8 cellular contexts compared by ENCODE assay signal in the genomic region with DNA sequence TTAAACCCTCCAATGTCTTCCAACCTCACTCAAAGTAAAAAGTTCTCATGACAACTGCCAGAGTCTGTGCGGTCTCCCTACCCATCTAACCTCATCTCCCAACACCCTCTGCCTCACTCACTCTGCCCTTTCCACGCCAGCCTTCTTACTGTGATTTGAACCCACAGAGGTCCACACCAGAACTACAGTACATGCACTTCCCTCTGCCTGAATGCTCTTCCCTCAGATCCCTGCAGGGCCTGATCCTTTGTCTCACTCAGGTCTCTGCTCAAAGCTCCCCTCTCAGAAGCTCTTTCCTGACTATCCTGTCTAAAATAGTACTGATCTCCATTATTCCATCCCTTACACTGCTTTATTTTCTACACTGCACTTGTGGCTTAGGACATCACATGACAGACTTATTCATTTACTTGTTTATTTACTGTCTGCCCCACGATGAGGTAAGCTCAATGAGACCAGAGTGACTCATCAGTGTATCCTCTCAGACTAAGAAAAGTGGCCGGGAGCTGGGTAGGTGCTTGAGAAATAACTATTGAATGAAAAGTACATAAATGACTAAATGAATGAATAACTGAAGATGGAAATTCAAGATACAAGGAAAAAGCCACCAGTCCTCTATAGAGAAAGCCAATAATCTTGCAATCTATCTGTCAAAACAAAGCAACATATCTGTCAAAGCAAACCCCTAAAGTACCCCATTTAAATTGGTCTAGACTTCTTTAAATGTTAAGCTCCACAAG. TPM values are rescaled to one million over a fixed set of nuclear protein-coding genes. Genes with fewer than 3 reads are reported as not detected.
DNase-seq lines count a peak whose midpoint lies in the region; ATAC-seq, FAIRE-seq and TF ChIP-seq lines count a peak whose summit lies in the region.

No MANE protein-coding gene starts in this region.

- no peaks in the 10 kb centered on the region for H3K79me2 ChIP-seq in endothelial cell of umbilical vein (ENCODE audit: control insufficient read depth, insufficient read depth, low read length)

- DNase-seq in Daoy (ENCODE audit: low read depth) (peak; percentile 96), SJSA1 (ENCODE audit: low read depth in 1 of 2, low spot score in 2 of 2) (peak; percentile 77 to 85), endothelial cell of umbilical vein (ENCODE audit: low read depth, low spot score) (peak; percentile 96), pulmonary artery endothelial cell (ENCODE audit: low read depth, low spot score) (peak; percentile 88), GM19238 (ENCODE audit: insufficient read length, low spot score) (no peak)

- intact Hi-C loops in endothelial cell of umbilical vein (cut with micrococcal nuclease): loop anchor here (1.0 kb wide), 3 partner anchors 17 to 154 kb away; a partner anchor contains a TSS

- dilution Hi-C loops in endothelial cell of umbilical vein (cut with MboI; ENCODE audit: extremely low pct_ligation_motif_present, low sequenced_read_pairs): no loop called here

- FAIRE-seq in endothelial cell of umbilical vein (lab: Jason Lieb, UNC): peak; percentile 94

- H3K27me3 ChIP-seq in SJSA1 (replicated peaks): no peaks in the 10 kb centered on the region
- no peaks in the 10 kb centered on the region for H3K27me3 ChIP-seq in endothelial cell of umbilical vein (ENCODE audit: control insufficient read depth in 2 of 2, insufficient read depth in 2 of 2, low read length in 2 of 2)

- CTCF ChIA-PET in endothelial cell of umbilical vein (lab: Charles Lee): interaction anchor here (0.6 to 12.7 kb wide), 5 partner anchors 11 to 593 kb away, joined by 3 to 515 read pairs (median 5); a partner anchor contains a TSS

- no peak for TF ChIP-seq CTCF in endothelial cell of umbilical vein (IDR thresholded peaks at IDR 0.05; ENCODE audit: extremely low read depth in 1 of 2, insufficient read depth in 1 of 2, low read depth in 1 of 2, low read length in 2 of 2)

- H3K4me2 ChIP-seq in endothelial cell of umbilical vein (ENCODE audit: insufficient read depth, low read length): peak overlapping the region; percentile 52

- ATAC-seq in HG02870 (IDR thresholded peaks at IDR 0.05; ENCODE audit: unreplicated experiment): peak; percentile 52
- no peak for ATAC-seq in GM21390 (IDR thresholded peaks at IDR 0.05; ENCODE audit: unreplicated experiment)
- ATAC-seq in HG03108 (IDR thresholded peaks at IDR 0.05; ENCODE audit: unreplicated experiment): no peak

- H3K4me1 ChIP-seq in SJSA1 (replicated peaks): peaks cover 47% of the 10 kb centered on the region
- peaks cover 29% of the 10 kb centered on the region for H3K4me1 ChIP-seq in endothelial cell of umbilical vein (ENCODE audit: control insufficient read depth, extremely low read depth, insufficient read depth, low read length)

- POLR2A ChIA-PET in endothelial cell of umbilical vein (lab: Charles Lee): interaction anchor here (1.1 to 2.0 kb wide), 3 partner anchors 12 to 154 kb away, joined by 4 to 7 read pairs (median 6); a partner anchor contains a TSS

- H3K36me3 ChIP-seq in SJSA1 (no peaks in the 10 kb centered on the region; the same call in 1 of the 2 replicates), endothelial cell of umbilical vein (ENCODE audit: control insufficient read depth in 2 of 2, extremely low read depth in 1 of 2, insufficient read depth in 2 of 2, low read length in 2 of 2) (peaks cover 0 to 4% of the 10 kb centered on the region in 2 experiments)

- H3K9me3 ChIP-seq in SJSA1 (replicated peaks): no peaks in the 10 kb centered on the region
- H3K9me3 ChIP-seq in endothelial cell of umbilical vein (replicated peaks; ENCODE audit: control insufficient read depth, insufficient read depth, low read length): no peaks in the 10 kb centered on the region

- H3K9me1 ChIP-seq in endothelial cell of umbilical vein (replicated peaks; ENCODE audit: control insufficient read depth, extremely low read depth, insufficient read depth, low read length): no peaks in the 10 kb centered on the region

- H4K20me1 ChIP-seq in endothelial cell of umbilical vein (replicated peaks; ENCODE audit: control insufficient read depth, extremely low read depth, insufficient read depth, low read length): no peaks in the 10 kb centered on the region

- no peak overlapping the region for H3K4me3 ChIP-seq in SJSA1
- no peak overlapping the region for H3K4me3 ChIP-seq in endothelial cell of umbilical vein (replicated peaks in 1 of 3; ENCODE audit: insufficient read depth in 1 of 3, low read depth in 1 of 3, low read length in 3 of 3)

- no TSS peak for BruUV-seq in endothelial cell of umbilical vein (replicated peaks; lab: Mats Ljungman, UMichigan)

- peak overlapping the region; percentile 47 for H2AFZ ChIP-seq in endothelial cell of umbilical vein (ENCODE audit: low read depth, low read length)

- TF ChIP-seq POLR2A in endothelial cell of umbilical vein (IDR thresholded peaks at IDR 0.05; ENCODE audit: low read depth, low read length): no peak

- H3K9ac ChIP-seq in endothelial cell of umbilical vein (replicated peaks; ENCODE audit: extremely low read depth, insufficient read depth, low read length): peak overlapping the region; percentile 68

- H3K27ac ChIP-seq in SJSA1 (peak overlapping the region; percentile 13; the same call in 1 of the 2 replicates), endothelial cell of umbilical vein (ENCODE audit: insufficient read depth, low read depth, low read length) (peak overlapping the region; percentile 96)

TF ChIP-seq in endothelial cell of umbilical vein, 7 proteins besides CTCF, POLR2A, EP300 and RAD21:
- peak; percentile 34 for TF ChIP-seq POLR2AphosphoS5 (IDR thresholded peaks at IDR 0.05; ENCODE audit: insufficient read depth, low read depth, low read length)
- TF ChIP-seq FOS (IDR thresholded peaks at IDR 0.05; ENCODE audit: borderline replicate concordance, insufficient read depth, low read length): peak; percentile 99
- no peak for TF ChIP-seq MYC (IDR thresholded peaks at IDR 0.05; ENCODE audit: low read depth, low read length)
- TF ChIP-seq, protein P1, sequence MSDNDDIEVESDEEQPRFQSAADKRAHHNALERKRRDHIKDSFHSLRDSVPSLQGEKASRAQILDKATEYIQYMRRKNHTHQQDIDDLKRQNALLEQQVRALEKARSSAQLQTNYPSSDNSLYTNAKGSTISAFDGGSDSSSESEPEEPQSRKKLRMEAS (IDR thresholded peaks at IDR 0.05; ENCODE audit: insufficient read depth, insufficient read length): no peak
- TF ChIP-seq JUN (IDR thresholded peaks at IDR 0.05; ENCODE audit: borderline replicate concordance, insufficient read depth, insufficient read length, low read depth): peak; percentile 98
- TF ChIP-seq GATA2 (IDR thresholded peaks at IDR 0.05; ENCODE audit: insufficient read depth, insufficient read length, low read depth, low read length): peak; percentile 74

RNA-seq across cellular contexts. Expression of a gene that starts 17.1 kb away (rescaled TPM):
- total RNA-seq in Daoy (2014; rRNA removed; shearing (Covaris generic)): 11.7 and 23.5 TPM in 2 replicates
- total RNA-seq in SJSA1 (2014; rRNA removed; shearing (Covaris generic)): 7.1 and 7.7 TPM in 2 replicates
- 43.2 and 48.2 TPM in 2 replicates for total RNA-seq in endothelial cell of umbilical vein
- 19.5 and 22.4 TPM in 2 replicates for polyA plus RNA-seq in endothelial cell of umbilical vein
- 12.8 and 12.9 TPM in 2 replicates for polyA plus RNA-seq in endothelial cell of umbilical vein (2011; cell fraction: cytosol; rRNA removed)
- 78.2 and 83.4 TPM in 2 replicates for polyA plus RNA-seq in endothelial cell of umbilical vein (2011; cell fraction: nucleus; rRNA removed)
- 21.6 and 24.5 TPM in 2 replicates for polyA plus RNA-seq in endothelial cell of umbilical vein (2012)
- 31.2 and 52.8 TPM in 2 replicates for polyA minus RNA-seq in endothelial cell of umbilical vein
- 10.1 TPM for polyA minus RNA-seq in endothelial cell of umbilical vein (2011; cell fraction: cytosol; rRNA and poly(A)+ RNA removed)
- polyA minus RNA-seq in endothelial cell of umbilical vein (2011; cell fraction: nucleus; rRNA and poly(A)+ RNA removed): 32.2 and 55.2 TPM in 2 replicates
- 8.6 and 14.4 TPM in 2 replicates for total RNA-seq in pulmonary artery endothelial cell

RNA-seq across cellular contexts. Expression of a gene that starts 17.2 kb away (rescaled TPM):
- total RNA-seq in Daoy (2014; rRNA removed; shearing (Covaris generic)): 48.9 and 78.4 TPM in 2 replicates
- total RNA-seq in SJSA1 (2014; rRNA removed; shearing (Covaris generic)): 11.1 and 18.6 TPM in 2 replicates
- total RNA-seq in endothelial cell of umbilical vein (16.7 and 20.4 TPM in 2 replicates), pulmonary artery endothelial cell (6.9 and 20.4 TPM in 2 replicates)
- 19.2 and 20.5 TPM in 2 replicates for polyA plus RNA-seq in endothelial cell of umbilical vein
- polyA plus RNA-seq in endothelial cell of umbilical vein (2011; cell fraction: cytosol; rRNA removed): 23.3 and 24.5 TPM in 2 replicates
- 18.1 and 23.9 TPM in 2 replicates for polyA plus RNA-seq in endothelial cell of umbilical vein (2011; cell fraction: nucleus; rRNA removed)
- 13.9 and 15.7 TPM in 2 replicates for polyA plus RNA-seq in endothelial cell of umbilical vein (2012)
- polyA minus RNA-seq in endothelial cell of umbilical vein: 10.4 and 15.8 TPM in 2 replicates
- 9.2 TPM for polyA minus RNA-seq in endothelial cell of umbilical vein (2011; cell fraction: cytosol; rRNA and poly(A)+ RNA removed)
- polyA minus RNA-seq in endothelial cell of umbilical vein (2011; cell fraction: nucleus; rRNA and poly(A)+ RNA removed): 17.9 and 18.2 TPM in 2 replicates

RNA-seq across cellular contexts. Expression of a gene that starts 32.6 kb away (rescaled TPM):
- not detected in 2 replicates for total RNA-seq in Daoy (2014; rRNA removed; shearing (Covaris generic))
- not detected in 2 replicates for total RNA-seq in SJSA1 (2014; rRNA removed; shearing (Covaris generic))
- total RNA-seq in endothelial cell of umbilical vein (not detected in 2 replicates), pulmonary artery endothelial cell (not detected in 2 replicates)
- not detected in 2 replicates for polyA plus RNA-seq in endothelial cell of umbilical vein
- not detected in 2 replicates for polyA plus RNA-seq in endothelial cell of umbilical vein (2011; cell fraction: cytosol; rRNA removed)
- polyA plus RNA-seq in endothelial cell of umbilical vein (2011; cell fraction: nucleus; rRNA removed): not detected in 2 replicates
- not detected in 2 replicates for polyA plus RNA-seq in endothelial cell of umbilical vein (2012)
- not detected in 2 replicates for polyA minus RNA-seq in endothelial cell of umbilical vein
- polyA minus RNA-seq in endothelial cell of umbilical vein (2011; cell fraction: cytosol; rRNA and poly(A)+ RNA removed): not detected
- not detected in 2 replicates for polyA minus RNA-seq in endothelial cell of umbilical vein (2011; cell fraction: nucleus; rRNA and poly(A)+ RNA removed)
